ENCODE assay signal across 25 cellular contexts in genomic region chr10:116629340-116629739, GRCh38. TPM values are rescaled to one million over a fixed set of nuclear protein-coding genes. Genes with fewer than 3 reads are reported as not detected.
"Had no signal": no experiment of that assay in that cellular context is flagged by ENCODE, and none has a peak within 500 bp of the region (broad histone marks: within the 10 kb centered on the region; RNA-seq: fewer than 3 reads in every experiment).

No MANE protein-coding gene starts in this region.

- H3K4me1 ChIP-seq: SJSA1 had no signal

- H3K4me3 ChIP-seq: MG63, SJSA1, SK-N-MC had no signal

- H3K36me3 ChIP-seq: MG63, SJSA1 had no signal

- H3K27ac ChIP-seq: SJSA1, SK-N-MC had no signal

- DNase-seq: IMR-90, Karpas-422, KG1, MG63, NCI-H1092, NCI-H1105 treated with DMSO at 0.1 percent for 48 hours, NCI-H1417 treated with DMSO at 0.1 percent for 48 hours, NCI-H146, NCI-H1694 treated with DMSO at 0.1 percent for 48 hours, NCI-H1930, NCI-H2081, NCI-H2107, NCI-H2227 treated with DMSO at 0.1 percent for 48 hours, NCI-H446, NCI-H510A, NCI-H524 treated with DMSO at 0.1 percent for 48 hours, NCI-H69, NCI-H774, Right ventricle myocardium superior, RPMI8226, SIG-M5 had no signal

- H3K9me3 ChIP-seq: MG63, SJSA1 had no signal

- ATAC-seq: HepG2 had no signal

- H3K27me3 ChIP-seq: MG63 had no signal

RNA-seq across cellular contexts. Expression of gene PNLIPRP2, which starts 8.6 kb away (rescaled TPM):
- total RNA-seq: HT1080, IMR-90, Right ventricle myocardium superior, SJSA1 had no signal

RNA-seq across cellular contexts. Expression of gene PNLIPRP1, which starts 38.6 kb away (rescaled TPM):
- total RNA-seq: HepG2, HT1080, IMR-90, Right ventricle myocardium superior, SJSA1 had no signal
